In the genomic region with DNA sequence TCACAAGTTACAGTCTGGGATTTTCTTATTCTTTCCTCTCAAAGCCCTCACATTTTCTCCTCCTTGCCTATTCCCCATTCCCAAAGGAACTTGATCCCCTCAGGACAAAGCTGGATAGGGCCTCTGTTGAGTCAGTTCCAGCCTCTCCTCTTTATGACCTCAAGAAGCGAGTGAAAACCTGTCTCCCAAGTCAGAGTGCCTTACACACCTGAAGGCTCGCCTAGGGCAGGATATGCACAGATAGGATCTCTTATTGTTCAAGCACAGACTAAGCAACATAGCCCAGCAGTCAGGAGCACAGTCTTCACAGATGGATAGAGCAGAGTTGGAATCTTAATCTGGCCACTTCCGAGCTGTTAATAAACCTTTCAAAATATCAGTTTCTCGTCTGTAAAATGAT, we compare ENCODE assay signal across 21 cellular contexts.
"Had no signal": no experiment of that assay in that cellular context is flagged by ENCODE, and none has a peak within 500 bp of the region (broad histone marks: within the 10 kb centered on the region; RNA-seq: fewer than 3 reads in every experiment).

No MANE protein-coding gene starts in this region.

- H3K4me2 ChIP-seq: hepatocyte had no signal

- H3K27me3 ChIP-seq: ascending aorta, hepatocyte, thyroid gland had no signal

- H3K4me3 Mint-ChIP-seq: activated naive CD4-positive, alpha-beta T cell treated with anti-CD3 and anti-CD28 coated beads, Interleukin-2, amount 50 U/mL, for 24 hours; activated T-cell treated with anti-CD3 and anti-CD28 coated beads, Interleukin-2, amount 50 U/mL, for 72 hours had no signal

- ATAC-seq: activated CD4-positive, CD25-positive, alpha-beta regulatory T cell treated with anti-CD3 and anti-CD28 coated beads, Interleukin-2, amount 50 U/mL, for 24 hours; activated T-cell treated with anti-CD3 and anti-CD28 coated beads, Interleukin-2, amount 50 U/mL, for 72 hours; left lobe of liver had no signal

- H3K27ac Mint-ChIP-seq: activated naive CD4-positive, alpha-beta T cell treated with anti-CD3 and anti-CD28 coated beads, Interleukin-2, amount 50 U/mL, for 24 hours; activated T-cell treated with anti-CD3 and anti-CD28 coated beads, Interleukin-2, amount 50 U/mL, for 72 hours had no signal

- H2AFZ ChIP-seq: hepatocyte had no signal

- H3K9me3 ChIP-seq: ascending aorta, thyroid gland had no signal

- H3K36me3 ChIP-seq: ascending aorta, thyroid gland had no signal

- H3K36me3 Mint-ChIP-seq: activated naive CD4-positive, alpha-beta T cell treated with anti-CD3 and anti-CD28 coated beads, Interleukin-2, amount 50 U/mL, for 24 hours had no signal

- H3K79me2 ChIP-seq: hepatocyte had no signal

- H3K27ac ChIP-seq: ascending aorta, hepatocyte, thyroid gland had no signal

- H3K27me3 Mint-ChIP-seq: activated naive CD4-positive, alpha-beta T cell treated with anti-CD3 and anti-CD28 coated beads, Interleukin-2, amount 50 U/mL, for 24 hours had no signal

- DNase-seq: activated CD4-positive, alpha-beta T cell treated with anti-CD3 and anti-CD28 coated beads, Interleukin-2, amount 50 U/mL, for 1 hour; activated CD8-positive, alpha-beta memory T cell treated with anti-CD3 and anti-CD28 coated beads, Interleukin-2, amount 50 U/mL, for 4 hours; activated effector memory CD4-positive, alpha-beta T cell treated with anti-CD3 and anti-CD28 coated beads, Interleukin-2, amount 50 U/mL, for 16 hours; activated T-cell treated with anti-CD3 and anti-CD28 coated beads, Interleukin-2, amount 50 U/mL, for 72 hours; cerebellar nuclear complex; effector CD4-positive, alpha-beta T cell; kidney; occipital lobe; posterior cingulate gyrus; stimulated activated CD4-positive, alpha-beta T cell treated with anti-CD3 and anti-CD28 coated beads, Interleukin-12 subunit alpha, Interleukin-12 subunit beta, amount 100 ng/mL, for 4 hours; stimulated activated CD4-positive, alpha-beta T cell treated with anti-CD3 and anti-CD28 coated beads, Interleukin-1b, Interleukin-23, amount 100 ng/mL, for 48 hours; stimulated activated CD8-positive, alpha-beta memory T cell treated with anti-CD3 and anti-CD28 coated beads, Interleukin-4, amount 100 ng/mL, for 48 hours; stimulated activated naive CD4-positive, alpha-beta T cell; T-helper 1 cell; T1000; thyroid gland had no signal

- H3K4me1 ChIP-seq: ascending aorta, thyroid gland had no signal

- H3K4me3 ChIP-seq: ascending aorta, hepatocyte, thyroid gland had no signal

- H3K9me3 Mint-ChIP-seq: activated naive CD4-positive, alpha-beta T cell treated with anti-CD3 and anti-CD28 coated beads, Interleukin-2, amount 50 U/mL, for 24 hours had no signal
